2 cellular contexts compared by ENCODE assay signal in genomic region chr10:49523301-49523700, GRCh38.
TF ChIP-seq lines count a peak whose summit lies in the region.

No MANE protein-coding gene starts in this region.

TF ChIP-seq in GM23338, 12 proteins besides CTCF, POLR2A, EP300 and RAD21 (continued from another document):
- TF ChIP-seq ETS1 (IDR thresholded peaks at IDR 0.05) (no peak), STAT1 (IDR thresholded peaks at IDR 0.05; ENCODE audit: unreplicated experiment) (no peak)

TF ChIP-seq in HEK293, 187 proteins besides CTCF, POLR2A, EP300 and RAD21 (continued from another document):
- TF ChIP-seq ZNF280D (tag by site-specific recombination; IDR thresholded peaks at IDR 0.05), result no peak
